ENCODE assay signal across 30 cellular contexts in the genomic region with DNA sequence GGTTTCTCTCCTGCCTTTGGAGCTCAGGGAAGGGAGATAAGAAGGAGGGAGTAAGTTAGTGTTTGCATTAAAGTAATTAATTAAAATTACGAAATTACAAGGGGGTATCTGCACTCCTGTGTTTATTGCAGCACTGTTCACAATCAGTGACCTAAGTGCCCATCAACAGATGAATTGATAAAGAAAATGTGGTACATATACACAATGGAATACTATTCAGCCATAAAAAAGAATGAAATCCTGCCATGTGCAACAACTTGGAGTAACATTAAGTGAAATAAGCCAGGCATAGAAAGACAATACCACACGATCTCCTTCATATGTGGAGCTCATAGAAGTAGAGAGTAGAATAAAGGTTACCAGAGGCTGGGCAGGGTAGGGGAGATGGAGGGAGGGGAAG.
"Had no signal": no experiment of that assay in that cellular context is flagged by ENCODE, and none has a peak within 500 bp of the region (broad histone marks: within the 10 kb centered on the region; RNA-seq: fewer than 3 reads in every experiment).

No MANE protein-coding gene starts in this region.

- DNase-seq: activated effector memory CD4-positive, alpha-beta T cell treated with anti-CD3 and anti-CD28 coated beads, Interleukin-2, amount 50 U/mL, for 16 hours; activated effector memory CD4-positive, alpha-beta T cell treated with Interleukin-2 at 50 U/mL for 16 hours; activated gamma-delta T cell; activated gamma-delta T cell treated with Interleukin-2 at 50 U/mL for 16 hours; activated naive CD4-positive, alpha-beta T cell; activated naive CD4-positive, alpha-beta T cell treated with anti-CD3 and anti-CD28 coated beads for 36 hours; activated naive CD4-positive, alpha-beta T cell treated with anti-CD3 and anti-CD28 coated beads, Interleukin-2, amount 10 ng/mL, durations not matched to agents 7 days and 5 days; activated naive CD4-positive, alpha-beta T cell treated with anti-CD3 and anti-CD28 coated beads, Interleukin-2, amount 50 U/mL, for 16 hours; activated naive CD4-positive, alpha-beta T cell treated with Interleukin-2 at 50 U/mL for 16 hours; activated naive CD8-positive, alpha-beta T cell treated with anti-CD3 and anti-CD28 coated beads for 36 hours; activated naive CD8-positive, alpha-beta T cell treated with anti-CD3 and anti-CD28 coated beads, Interleukin-2, amount 10 ng/mL, durations not matched to agents 7 days and 5 days; activated naive CD8-positive, alpha-beta T cell treated with anti-CD3 and anti-CD28 coated beads, Interleukin-2, amount 50 U/mL, for 24 hours; activated T-cell treated with anti-CD3 and anti-CD28 coated beads, Interleukin-2, amount 50 U/mL, for 4 hours; activated T-cell treated with anti-CD3 and anti-CD28 coated beads, Interleukin-2, amount 50 U/mL, for 48 hours; activated T-cell treated with anti-CD3 and anti-CD28 coated beads, Interleukin-2, amount 50 U/mL, for 72 hours; adrenal gland; amniotic stem cell; amygdala; anterior cingulate cortex; aorta; body of pancreas; brain microvascular endothelial cell; caudate nucleus; central memory CD4-positive, alpha-beta T cell; cerebellar nuclear complex had no signal

- H3K4me3 ChIP-seq: adrenal gland, ascending aorta, body of pancreas, breast epithelium, cardiac muscle cell had no signal

- H3K9me3 ChIP-seq: adrenal gland, ascending aorta, body of pancreas, breast epithelium had no signal

- H3K27me3 ChIP-seq: adrenal gland, ascending aorta, body of pancreas, brain microvascular endothelial cell, breast epithelium, cardiac muscle cell had no signal

- ATAC-seq: activated naive CD4-positive, alpha-beta T cell treated with anti-CD3 and anti-CD28 coated beads, Interleukin-2, amount 50 U/mL, for 72 hours; activated naive CD8-positive, alpha-beta T cell treated with anti-CD3 and anti-CD28 coated beads, Interleukin-2, amount 50 U/mL, for 24 hours; activated T-cell treated with anti-CD3 and anti-CD28 coated beads, Interleukin-2, amount 50 U/mL, for 4 hours; activated T-cell treated with anti-CD3 and anti-CD28 coated beads, Interleukin-2, amount 50 U/mL, for 72 hours; activated T-helper 17 cell treated with anti-CD3 and anti-CD28 coated beads, Interleukin-2, amount 50 U/mL, for 72 hours; body of pancreas had no signal

- H3K36me3 ChIP-seq: adrenal gland, ascending aorta, brain microvascular endothelial cell, breast epithelium, cardiac muscle cell had no signal

- H3K27ac ChIP-seq: adrenal gland, ascending aorta, body of pancreas, brain microvascular endothelial cell, breast epithelium, cardiac muscle cell had no signal

- H3K4me1 ChIP-seq: adrenal gland, ascending aorta, body of pancreas, breast epithelium had no signal
